ENCODE assay signal across 18 cellular contexts in the genomic region with DNA sequence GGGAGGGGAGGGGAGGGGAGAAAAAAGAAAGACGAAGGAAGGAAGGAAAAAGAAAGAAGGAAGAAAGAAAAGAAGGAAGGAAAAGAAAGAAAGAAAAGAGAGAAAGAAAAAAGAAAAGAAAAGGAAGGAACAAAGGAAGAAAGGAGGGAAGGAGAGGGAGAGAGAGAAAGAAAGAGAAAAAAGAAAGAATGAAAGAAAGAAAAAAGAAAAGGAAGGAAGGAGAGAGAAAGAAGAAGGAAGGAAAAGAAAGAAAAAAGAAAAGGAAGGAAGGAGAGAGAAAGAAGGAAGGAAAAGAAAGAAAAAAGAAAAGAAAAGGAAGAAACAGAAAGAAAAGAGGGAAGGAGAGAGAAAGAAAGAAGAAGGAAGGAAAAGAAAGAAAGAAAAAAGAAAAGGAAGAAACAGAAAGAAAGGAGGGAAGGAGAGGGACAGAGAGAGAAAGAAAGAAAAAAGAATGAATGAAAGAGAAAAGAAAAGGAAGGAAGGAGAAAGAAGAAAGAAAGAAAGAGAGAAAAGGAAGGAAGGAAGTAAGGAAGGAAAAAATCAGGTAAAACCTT.
DNase-seq lines count a peak whose midpoint lies in the region; ATAC-seq and TF ChIP-seq lines count a peak whose summit lies in the region.
"Had no signal": no experiment of that assay in that cellular context is flagged by ENCODE, and none has a peak within 500 bp of the region (broad histone marks: within the 10 kb centered on the region; RNA-seq: fewer than 3 reads in every experiment).

No MANE protein-coding gene starts in this region.

- H3K27me3 ChIP-seq in SK-N-SH (ENCODE audit: insufficient read depth) = no peaks in the 10 kb centered on the region
- H3K27me3 ChIP-seq in neural cell (ENCODE audit: insufficient read depth, low read depth, low read length) = no peaks in the 10 kb centered on the region
- H3K27me3 ChIP-seq in thyroid gland = no peaks in the 10 kb centered on the region
- H3K27me3 ChIP-seq: BLaER1 treated with 17β-estradiol and CSF1 and Interleukin-3, amounts not matched to agents 10 nM and 100 nM had no signal

- H3K79me2 ChIP-seq in SK-N-SH (ENCODE audit: insufficient read depth) = no peaks in the 10 kb centered on the region
- no peaks in the 10 kb centered on the region for H3K79me2 ChIP-seq in neural cell (replicated peaks; ENCODE audit: insufficient read depth, low read length)

- H3K4me1 ChIP-seq in SK-N-SH (ENCODE audit: control insufficient read depth in 1 of 2, insufficient read depth in 2 of 2, low read depth in 1 of 2, low read length in 1 of 2) (no peaks in the 10 kb centered on the region; a peak in 1 of 4 replicates), thyroid gland (no peaks in the 10 kb centered on the region)
- H3K4me1 ChIP-seq: HAP-1 had no signal

- ATAC-seq in SK-N-SH treated with all-trans-retinoic acid at 6 μM for 48 hours (no peak), WTC11 (no peak), HG02970 (IDR thresholded peaks at IDR 0.05; ENCODE audit: low FRiP score, unreplicated experiment) (no peak), HG02571 (IDR thresholded peaks at IDR 0.05; ENCODE audit: unreplicated experiment) (no peak)

- no peaks in the 10 kb centered on the region for H3K9me3 ChIP-seq in SK-N-SH
- H3K9me3 ChIP-seq in neural cell (ENCODE audit: low read length) = no peaks in the 10 kb centered on the region
- no peaks in the 10 kb centered on the region for H3K9me3 ChIP-seq in thyroid gland
- H3K9me3 ChIP-seq: BLaER1 treated with 17β-estradiol and CSF1 and Interleukin-3, amounts not matched to agents 10 nM and 100 nM; HAP-1 had no signal

- no peak overlapping the region for H3K4me3 Mint-ChIP-seq in CD14-positive monocyte
- H3K4me3 Mint-ChIP-seq in WTC11 = no peak overlapping the region
- H3K4me3 Mint-ChIP-seq: CD4-positive, CD25-positive, alpha-beta regulatory T cell; CD8-positive, alpha-beta memory T cell; HFFc6 had no signal

- TF ChIP-seq CTCF in SK-N-SH (IDR thresholded peaks at IDR 0.05) = no peak
- TF ChIP-seq CTCF in CD14-positive monocyte (IDR thresholded peaks at IDR 0.05) = peak; percentile 20
- TF ChIP-seq CTCF in WTC11 (IDR thresholded peaks at IDR 0.05) = no peak
- no peak for TF ChIP-seq CTCF in neural cell (IDR thresholded peaks at IDR 0.05; ENCODE audit: poor library complexity, severe bottlenecking)
- no peak for TF ChIP-seq CTCF in thyroid gland (IDR thresholded peaks at IDR 0.05)

- TF ChIP-seq RAD21 in SK-N-SH (IDR thresholded peaks at IDR 0.05; ENCODE audit: low read length) (no peak), neural cell (conservative IDR thresholded peaks at IDR 0.05) (no peak)

- H3F3A ChIP-seq in SK-N-SH (replicated peaks; ENCODE audit: insufficient read depth) (peaks cover 2% of the 10 kb centered on the region), neural cell (ENCODE audit: insufficient read depth, low read length, poor library complexity, severe bottlenecking) (no peaks in the 10 kb centered on the region)

- no peaks in the 10 kb centered on the region for H3K9me2 ChIP-seq in SK-N-SH
- H3K9me2 ChIP-seq in neural cell (ENCODE audit: insufficient read depth, low read length) = no peaks in the 10 kb centered on the region

- H3K27ac Mint-ChIP-seq in CD14-positive monocyte (peak overlapping the region in 1 of 7 donors; percentile 14), WTC11 (no peak overlapping the region; the same call in 1 of the 2 replicates)
- H3K27ac Mint-ChIP-seq: CD4-positive, CD25-positive, alpha-beta regulatory T cell; HFFc6 had no signal

- H3K36me3 Mint-ChIP-seq in CD14-positive monocyte (no peaks in the 10 kb centered on the region), WTC11 (no peaks in the 10 kb centered on the region)
- H3K36me3 Mint-ChIP-seq: CD4-positive, CD25-positive, alpha-beta regulatory T cell; CD8-positive, alpha-beta memory T cell had no signal

- H3K27me3 Mint-ChIP-seq in CD14-positive monocyte (ENCODE audit: low read depth in 3 of 3) = peaks cover 2 to 3% (median 3%) of the 10 kb centered on the region in 3 donors
- H3K27me3 Mint-ChIP-seq in WTC11 (ENCODE audit: low read depth) = no peaks in the 10 kb centered on the region

- 46% methylated on average over 1 of the region's 1 CpG for WGBS in SK-N-SH (ENCODE audit: low lambda C conversion rate)
- 80 to 88% methylated on average over 1 of the region's 1 CpG for WGBS in thyroid gland, 2 donors

- H3K9me3 Mint-ChIP-seq in CD14-positive monocyte = no peaks in the 10 kb centered on the region
- peaks cover 4% of the 10 kb centered on the region; the same call in 1 of the 2 replicates for H3K9me3 Mint-ChIP-seq in WTC11
- H3K9me3 Mint-ChIP-seq: CD8-positive, alpha-beta memory T cell; HFFc6 had no signal

- H3K9ac ChIP-seq in SK-N-SH = no peak overlapping the region
- no peak overlapping the region for H3K9ac ChIP-seq in neural cell (ENCODE audit: low read length)
- H3K9ac ChIP-seq: BLaER1 treated with 17β-estradiol and CSF1 and Interleukin-3, amounts not matched to agents 10 nM and 100 nM; GM23248 had no signal

- DNase-seq in SK-N-SH (no peak), CD14-positive monocyte (ENCODE audit: low spot score) (no peak), WTC11 (ENCODE audit: low spot score) (no peak), thyroid gland (no peak)
- DNase-seq: CD4-positive, CD25-positive, alpha-beta regulatory T cell; CD8-positive, alpha-beta memory T cell; DMS 273 treated with DMSO at 0.1 percent for 48 hours; DND-41; EL; HFFc6 had no signal

- H4K20me1 ChIP-seq in SK-N-SH (ENCODE audit: insufficient read depth) = no peaks in the 10 kb centered on the region
- no peaks in the 10 kb centered on the region for H4K20me1 ChIP-seq in neural cell (ENCODE audit: insufficient read depth)
- H4K20me1 ChIP-seq: BLaER1 treated with 17β-estradiol and CSF1 and Interleukin-3, amounts not matched to agents 10 nM and 100 nM had no signal

- intact Hi-C loops in CD14-positive monocyte (cut with micrococcal nuclease) (no loop called here), thyroid gland (cut with DNase I) (no loop called here)

- H3K27ac ChIP-seq in SK-N-SH (ENCODE audit: low read depth in 2 of 2, low read length in 1 of 2) (no peak overlapping the region), neural cell (ENCODE audit: low read length) (peak overlapping the region; percentile 50), thyroid gland (no peak overlapping the region)
- H3K27ac ChIP-seq: 22Rv1; BLaER1 treated with 17β-estradiol and CSF1 and Interleukin-3, amounts not matched to agents 10 nM and 100 nM; GM23248 had no signal

- H3K4me2 ChIP-seq in SK-N-SH (no peak overlapping the region), neural cell (ENCODE audit: low read length) (no peak overlapping the region)
- H3K4me2 ChIP-seq: BLaER1 treated with 17β-estradiol and CSF1 and Interleukin-3, amounts not matched to agents 10 nM and 100 nM had no signal

- POLR2A ChIA-PET in SK-N-SH (lab: Yijun Ruan, JAX) (no interaction called here), WTC11 (lab: Charles Lee) (no interaction called here)

- TF ChIP-seq POLR2A in thyroid gland (IDR thresholded peaks at IDR 0.05) = no peak

- H3K4me1 Mint-ChIP-seq in CD14-positive monocyte (no peaks in the 10 kb centered on the region), WTC11 (peaks cover 18% of the 10 kb centered on the region)
- H3K4me1 Mint-ChIP-seq: CD4-positive, CD25-positive, alpha-beta regulatory T cell; CD8-positive, alpha-beta memory T cell had no signal

- no peaks in the 10 kb centered on the region for H3K36me3 ChIP-seq in SK-N-SH (replicated peaks in 1 of 2; ENCODE audit: control insufficient read depth in 1 of 2, insufficient read depth in 2 of 2, low read length in 1 of 2)
- no peaks in the 10 kb centered on the region for H3K36me3 ChIP-seq in neural cell (ENCODE audit: insufficient read depth, low read length)
- no peaks in the 10 kb centered on the region for H3K36me3 ChIP-seq in thyroid gland
- H3K36me3 ChIP-seq: BLaER1 treated with 17β-estradiol and CSF1 and Interleukin-3, amounts not matched to agents 10 nM and 100 nM; HAP-1 had no signal

- no peak for TF ChIP-seq EP300 in SK-N-SH (IDR thresholded peaks at IDR 0.05; ENCODE audit: borderline replicate concordance in 1 of 2, low read depth in 1 of 2, low read length in 1 of 2)
- TF ChIP-seq EP300 in neural cell (conservative IDR thresholded peaks at IDR 0.05; ENCODE audit: poor library complexity, severe bottlenecking) = no peak

- CTCF ChIA-PET in SK-N-SH (lab: Yijun Ruan, JAX) = no interaction called here
- CTCF ChIA-PET in WTC11 (lab: Charles Lee) = no interaction called here

- H3K4me3 ChIP-seq in SK-N-SH (ENCODE audit: low read depth in 2 of 2, low read length in 1 of 2) (no peak overlapping the region), neural cell (ENCODE audit: low read length) (no peak overlapping the region), thyroid gland (replicated peaks in 1 of 3) (no peak overlapping the region)
- H3K4me3 ChIP-seq: BLaER1 treated with 17β-estradiol and CSF1 and Interleukin-3, amounts not matched to agents 10 nM and 100 nM; GM23248; HAP-1 had no signal

- H2AFZ ChIP-seq in SK-N-SH (ENCODE audit: low read depth) (peak overlapping the region; percentile 44; the same call in 1 of the 2 replicates), neural cell (ENCODE audit: low read depth, low read length) (no peak overlapping the region)
- H2AFZ ChIP-seq: GM23248 had no signal

TF ChIP-seq in SK-N-SH treated with all-trans-retinoic acid at 6 μM for 48 hours, 23 proteins besides CTCF, POLR2A, EP300 and RAD21:
- TF ChIP-seq ISL1 (CRISPR knock-in tag; IDR thresholded peaks at IDR 0.05) (no peak), ZNF8 (CRISPR knock-in tag; IDR thresholded peaks at IDR 0.05) (no peak), CSDC2 (CRISPR knock-in tag; IDR thresholded peaks at IDR 0.05) (no peak)
TF ChIP-seq in SK-N-SH treated with all-trans-retinoic acid at 6 μM for 48 hours: peak in this region for 0.

TF ChIP-seq in WTC11, 78 proteins besides CTCF, POLR2A, EP300 and RAD21 (continues in another document):
- TF ChIP-seq ZNF671 (CRISPR knock-in tag; IDR thresholded peaks at IDR 0.05) (no peak), RORB (CRISPR knock-in tag; IDR thresholded peaks at IDR 0.05) (no peak), GRHL2 (CRISPR knock-in tag; IDR thresholded peaks at IDR 0.05; ENCODE audit: insufficient replicate concordance, severe bottlenecking) (no peak), PRRX2 (CRISPR knock-in tag; IDR thresholded peaks at IDR 0.05) (no peak)

TF ChIP-seq in neural cell, 6 proteins besides CTCF, POLR2A, EP300 and RAD21 (continues in another document):
- no peak for TF ChIP-seq POLR2AphosphoS5 (IDR thresholded peaks at IDR 0.05)
- TF ChIP-seq TAF1 (IDR thresholded peaks at IDR 0.05; ENCODE audit: low read depth) = no peak
- TF ChIP-seq SMC3 (conservative IDR thresholded peaks at IDR 0.05; ENCODE audit: poor library complexity) = no peak
